21 cellular contexts compared by ENCODE assay signal in genomic region chr7:155130493-155130892, GRCh38.
DNase-seq lines count a peak whose midpoint lies in the region; ATAC-seq, FAIRE-seq and TF ChIP-seq lines count a peak whose summit lies in the region.
"Had no signal": no experiment of that assay in that cellular context is flagged by ENCODE, and none has a peak within 500 bp of the region (broad histone marks: within the 10 kb centered on the region; RNA-seq: fewer than 3 reads in every experiment).

No MANE protein-coding gene starts in this region.

- no peak for TF ChIP-seq POLR2A in IMR-90 (IDR thresholded peaks at IDR 0.05; ENCODE audit: low read depth, low read length)
- no peak for TF ChIP-seq POLR2A in GM12878 (IDR thresholded peaks at IDR 0.05; ENCODE audit: low read depth, low read length)

- H3K9me3 ChIP-seq in IMR-90 (ENCODE audit: control insufficient read depth, insufficient read depth, low read length) (peaks cover 4% of the 10 kb centered on the region; the same call in 1 of the 2 replicates), GM12878 (replicated peaks; ENCODE audit: control insufficient read depth, insufficient read depth, low read length) (no peaks in the 10 kb centered on the region), aorta (ENCODE audit: control insufficient read depth, low read length) (no peaks in the 10 kb centered on the region)

- DNase-seq in IMR-90 (no peak), GM12878 (ENCODE audit: low read depth, low spot score) (no peak), mesenteric fat pad (ENCODE audit: low spot score) (peak; percentile 47), aorta (no peak), NCI-H446 treated with DMSO at 0.1 percent for 48 hours (lab: John Stamatoyannopoulos, UW) (no peak)
- DNase-seq: ACHN; AML-193; Caco-2; CD4-positive, alpha-beta T cell; DMS153; DMS79; GDM1; GM23248; HCEC 1CT had no signal

- no peak overlapping the region for H3K23ac ChIP-seq in IMR-90 (ENCODE audit: low read depth, low read length)

- H3K4me2 ChIP-seq in IMR-90 (ENCODE audit: low read depth, low read length) (no peak overlapping the region), GM12878 (ENCODE audit: control insufficient read depth, insufficient read depth) (no peak overlapping the region)

- H2BK5ac ChIP-seq in IMR-90 (ENCODE audit: low read depth, low read length, poor library complexity, severe bottlenecking), result no peak overlapping the region

- TF ChIP-seq CTCF in IMR-90 (conservative IDR thresholded peaks at IDR 0.05; ENCODE audit: low read depth, low read length), result no peak
- TF ChIP-seq CTCF in GM12878 (IDR thresholded peaks at IDR 0.05 in 2 of 3, conservative IDR thresholded peaks at IDR 0.05 in 1 of 3; ENCODE audit: control insufficient read depth in 2 of 3, extremely low read depth in 1 of 3, insufficient read depth in 1 of 3, low read depth in 3 of 3, low read length in 3 of 3), result no peak

- no peak overlapping the region for H2AK9ac ChIP-seq in IMR-90 (replicated peaks; ENCODE audit: low read depth, low read length, poor library complexity)

- no peaks in the 10 kb centered on the region for H3K9me1 ChIP-seq in IMR-90 (ENCODE audit: insufficient read depth, low read length)

- no peak overlapping the region for H2AK5ac ChIP-seq in IMR-90 (ENCODE audit: low read depth, low read length)

- H2AFZ ChIP-seq in IMR-90 (replicated peaks; ENCODE audit: low read length, poor library complexity) (peak overlapping the region; percentile 61), GM12878 (ENCODE audit: control insufficient read depth, low read depth, low read length) (no peak overlapping the region)
- H2AFZ ChIP-seq: GM23248 had no signal

- H4K91ac ChIP-seq in IMR-90 (ENCODE audit: insufficient read depth, low read depth, low read length), result no peak overlapping the region

- dilution Hi-C loops in IMR-90 (cut with HindIII; ENCODE audit: low sequenced_read_pairs, unreplicated experiment), result no loop called here

- intact Hi-C loops in IMR-90 (cut with micrococcal nuclease) (no loop called here), GM12878 (cut with micrococcal nuclease; ENCODE audit: unreplicated experiment) (no loop called here), aorta (cut with DNase I) (no loop called here)

- H4K20me1 ChIP-seq in IMR-90 (ENCODE audit: insufficient read depth, low read length), result no peaks in the 10 kb centered on the region
- H4K20me1 ChIP-seq in GM12878 (ENCODE audit: control insufficient read depth, insufficient read depth), result no peaks in the 10 kb centered on the region

- H3K4me1 ChIP-seq in IMR-90 (ENCODE audit: control insufficient read depth, insufficient read depth, low read length) (no peaks in the 10 kb centered on the region), GM12878 (ENCODE audit: control insufficient read depth, insufficient read depth, low read length) (no peaks in the 10 kb centered on the region), aorta (ENCODE audit: control insufficient read depth in 1 of 2, insufficient read depth in 2 of 2, low read length in 2 of 2) (no peaks in the 10 kb centered on the region)
- H3K4me1 ChIP-seq: Caco-2 had no signal

- H2BK120ac ChIP-seq in IMR-90 (ENCODE audit: low read depth, low read length), result no peak overlapping the region

- 87% methylated on average over 7 of the region's 14 CpGs; no CpG with 5 or more reads in 1 of the 2 experiments for WGBS in IMR-90 (ENCODE audit: extremely low coverage in 2 of 2, insufficient read length in 1 of 2), 2 experiments
- 86% methylated on average over 14 of the region's 14 CpGs for WGBS in GM12878 (ENCODE audit: insufficient coverage, insufficient replicate concordance, low lambda C conversion rate, missing lambda C conversion rate)
- 93 to 95% methylated on average over 14 of the region's 14 CpGs for WGBS in aorta, 2 donors

- no peak for TF ChIP-seq RAD21 in IMR-90 (IDR thresholded peaks at IDR 0.05; ENCODE audit: low read length)
- no peak for TF ChIP-seq RAD21 in GM12878 (IDR thresholded peaks at IDR 0.05; ENCODE audit: insufficient read depth, low read depth, low read length)

- no peak for ATAC-seq in IMR-90 (ENCODE audit: low read depth)
- no peak for ATAC-seq in GM12878
- ATAC-seq in GM21737 (IDR thresholded peaks at IDR 0.05; ENCODE audit: unreplicated experiment), result no peak
- no peak for ATAC-seq in aorta (ENCODE audit: low FRiP score)
- ATAC-seq: K562 had no signal

- no peak overlapping the region for H3K27ac ChIP-seq in IMR-90 (ENCODE audit: insufficient read depth, low read length)
- no peak overlapping the region for H3K27ac ChIP-seq in GM12878 (ENCODE audit: control insufficient read depth, insufficient read depth)
- no peak overlapping the region for H3K27ac ChIP-seq in aorta (ENCODE audit: low read depth in 1 of 2, low read length in 2 of 2)
- H3K27ac ChIP-seq: C4-2B, GM23248 had no signal

- POLR2A ChIA-PET in IMR-90 (lab: Charles Lee; ENCODE audit: unreplicated experiment) (no interaction called here), GM12878 (lab: Charles Lee) (no interaction called here)

- CTCF ChIA-PET in IMR-90 (lab: Yijun Ruan, JAX), result no interaction called here
- CTCF ChIA-PET in GM12878 (lab: Yijun Ruan, JAX), result no interaction called here

- H4K8ac ChIP-seq in IMR-90 (ENCODE audit: low read depth in 2 of 2, low read length in 2 of 2), result no peak overlapping the region

- H3K27me3 ChIP-seq in IMR-90 (ENCODE audit: control insufficient read depth, insufficient read depth, low read length) (no peaks in the 10 kb centered on the region), GM12878 (replicated peaks in 1 of 2; ENCODE audit: control insufficient read depth in 2 of 2, insufficient read depth in 2 of 2, low read length in 1 of 2) (no peaks in the 10 kb centered on the region), aorta (ENCODE audit: control insufficient read depth in 1 of 2, insufficient read depth in 2 of 2, low read length in 1 of 2) (no peaks in the 10 kb centered on the region)

- no peak for FAIRE-seq in GM12878 (lab: Jason Lieb, UNC)
- FAIRE-seq: A204.1, D721Med, GM19239, H54, K562 had no signal

- no peak overlapping the region for H4K5ac ChIP-seq in IMR-90 (ENCODE audit: low read depth, low read length)

- H3K14ac ChIP-seq in IMR-90 (replicated peaks; ENCODE audit: low read depth, low read length), result no peak overlapping the region

- no peaks in the 10 kb centered on the region for H3K79me2 ChIP-seq in GM12878 (ENCODE audit: control insufficient read depth, insufficient read depth, low read length)

- H3K4me3 ChIP-seq in IMR-90 (ENCODE audit: insufficient read depth, low read depth, low read length) (no peak overlapping the region), GM12878 (no peak overlapping the region), aorta (ENCODE audit: low read length in 2 of 2) (no peak overlapping the region)
- H3K4me3 ChIP-seq: GM23248, K562 had no signal

- no peak overlapping the region for H3K9ac ChIP-seq in IMR-90 (ENCODE audit: low read depth, low read length)
- H3K9ac ChIP-seq in GM12878 (ENCODE audit: control insufficient read depth, insufficient read depth, low read length), result no peak overlapping the region
- H3K9ac ChIP-seq: GM23248 had no signal

- no peak overlapping the region for H3K18ac ChIP-seq in IMR-90 (ENCODE audit: low read depth, low read length)

- SMC1A ChIA-PET in GM12878 (lab: Charles Lee; ENCODE audit: uncharacterized antibody, unreplicated experiment), result interaction anchor here (0.6 kb wide), 1 partner anchor 92 kb away, joined by 3 read pairs; no protein-coding TSS in a partner anchor

- H2BK15ac ChIP-seq in IMR-90 (ENCODE audit: low read depth, low read length), result no peak overlapping the region

- RAD21 ChIA-PET in GM12878 (lab: Charles Lee; ENCODE audit: unreplicated experiment), result no interaction called here

- no peaks in the 10 kb centered on the region for H3K79me1 ChIP-seq in IMR-90 (ENCODE audit: low read depth in 1 of 2, low read length in 2 of 2)

- H2BK20ac ChIP-seq in IMR-90 (ENCODE audit: low read depth, low read length), result no peak overlapping the region

- in situ Hi-C loops in IMR-90 (cut with MboI; ENCODE audit: low sequenced_read_pairs), result no loop called here
- in situ Hi-C loops in GM12878 (cut with MboI), result no loop called here

- BruUV-seq in IMR-90 (replicated peaks; lab: Mats Ljungman, UMichigan), result no TSS peak
- no TSS peak for BruUV-seq in GM12878 (replicated peaks; lab: Mats Ljungman, UMichigan)

- H3K36me3 ChIP-seq in IMR-90 (ENCODE audit: control insufficient read depth, insufficient read depth, low read length) (no peaks in the 10 kb centered on the region), GM12878 (ENCODE audit: control insufficient read depth in 2 of 2, insufficient read depth in 2 of 2, low read length in 1 of 2) (no peaks in the 10 kb centered on the region), aorta (ENCODE audit: control insufficient read depth in 1 of 2, insufficient read depth in 2 of 2, low read length in 1 of 2) (no peaks in the 10 kb centered on the region)

- no peak for TF ChIP-seq EP300 in GM12878 (IDR thresholded peaks at IDR 0.05; ENCODE audit: borderline replicate concordance in 1 of 2, control insufficient read depth in 1 of 2, low read depth in 2 of 2, low read length in 2 of 2)

- no peak overlapping the region for H3K4ac ChIP-seq in IMR-90 (ENCODE audit: low read depth, low read length)

- H3K56ac ChIP-seq in IMR-90 (ENCODE audit: extremely low read depth, insufficient read depth, low read length), result no peak overlapping the region

TF ChIP-seq in IMR-90, 13 proteins besides CTCF, POLR2A, EP300 and RAD21 (continues in another document):
- TF ChIP-seq ELK1 (IDR thresholded peaks at IDR 0.05; ENCODE audit: borderline replicate concordance, low read depth, low read length) (no peak), RFX5 (IDR thresholded peaks at IDR 0.05; ENCODE audit: low read depth, low read length) (no peak)

TF ChIP-seq in GM12878, 131 proteins besides CTCF, POLR2A, EP300 and RAD21 (continues in another document):
- TF ChIP-seq BCL3 (IDR thresholded peaks at IDR 0.05; ENCODE audit: borderline replicate concordance, insufficient read depth, low read depth, low read length, poor library complexity, severe bottlenecking) (peak; percentile 85), SUZ12 (IDR thresholded peaks at IDR 0.05; ENCODE audit: unreplicated experiment) (no peak), ASH2L (IDR thresholded peaks at IDR 0.05; ENCODE audit: borderline replicate concordance, low read depth) (no peak), TCF3 (IDR thresholded peaks at IDR 0.05; ENCODE audit: borderline replicate concordance, insufficient read depth, low read depth, low read length) (peak; percentile 50; the same call in 1 of the 2 replicates)
